In genomic region chr10:96153065-96153464, GRCh38 we compare ENCODE assay signal across 21 cellular contexts.
"Had no signal": no experiment of that assay in that cellular context is flagged by ENCODE, and none has a peak within 500 bp of the region (broad histone marks: within the 10 kb centered on the region; RNA-seq: fewer than 3 reads in every experiment).

No MANE protein-coding gene starts in this region.

- H3K4me1 ChIP-seq: colonic mucosa, left ventricle myocardium inferior had no signal

- H3K9me3 ChIP-seq: colonic mucosa, left ventricle myocardium inferior had no signal

- DNase-seq: activated CD8-positive, alpha-beta memory T cell treated with anti-CD3 and anti-CD28 coated beads for 24 hours; activated CD8-positive, alpha-beta memory T cell treated with anti-CD3 and anti-CD28 coated beads, Interleukin-2, amount 50 U/mL, for 48 hours; activated naive CD4-positive, alpha-beta T cell treated with anti-CD3 and anti-CD28 coated beads for 36 hours; activated naive CD8-positive, alpha-beta T cell treated with anti-CD3 and anti-CD28 coated beads, Interleukin-2, amount 50 U/mL, for 24 hours; anterior cingulate cortex; colonic mucosa; erythroblast; foreskin melanocyte; glutamatergic neuron; hypothalamus; left ventricle myocardium inferior; midbrain; occipital lobe; stimulated activated CD4-positive, alpha-beta T cell treated with anti-CD3 and anti-CD28 coated beads, Interleukin-12 subunit alpha, Interleukin-12 subunit beta, amount 100 ng/mL, for 4 hours; stimulated activated CD4-positive, alpha-beta T cell treated with anti-CD3 and anti-CD28 coated beads, Interleukin-2, amount 100 ng/mL, for 24 hours; T-helper 9 cell had no signal

- H3K27me3 ChIP-seq: colonic mucosa had no signal

- H3K27ac Mint-ChIP-seq: activated naive CD4-positive, alpha-beta T cell treated with anti-CD3 and anti-CD28 coated beads for 36 hours; activated naive CD8-positive, alpha-beta T cell treated with anti-CD3 and anti-CD28 coated beads, Interleukin-2, amount 50 U/mL, for 24 hours; progenitor cell of endocrine pancreas; stimulated activated naive CD8-positive, alpha-beta T cell treated with anti-CD3 and anti-CD28 coated beads, Interleukin-15, Interleukin-2, amounts not matched to agents 100 ng/mL and 50 ng/mL, for 24 hours; type B pancreatic cell had no signal

- ATAC-seq: activated CD4-positive, CD25-positive, alpha-beta regulatory T cell treated with anti-CD3 and anti-CD28 coated beads, Interleukin-2, amount 50 U/mL, for 24 hours; activated naive CD8-positive, alpha-beta T cell treated with anti-CD3 and anti-CD28 coated beads, Interleukin-2, amount 50 U/mL, for 24 hours had no signal

- H3K27ac ChIP-seq: colonic mucosa, left ventricle myocardium inferior had no signal

- H3K4me3 ChIP-seq: colonic mucosa, left ventricle myocardium inferior had no signal

- H3K4me3 Mint-ChIP-seq: activated naive CD4-positive, alpha-beta T cell treated with anti-CD3 and anti-CD28 coated beads for 36 hours; activated naive CD8-positive, alpha-beta T cell treated with anti-CD3 and anti-CD28 coated beads, Interleukin-2, amount 50 U/mL, for 24 hours; central memory CD8-positive, alpha-beta T cell; stimulated activated naive CD8-positive, alpha-beta T cell treated with anti-CD3 and anti-CD28 coated beads, Interleukin-15, Interleukin-2, amounts not matched to agents 100 ng/mL and 50 ng/mL, for 24 hours; type B pancreatic cell had no signal

- H3K9me3 Mint-ChIP-seq: type B pancreatic cell had no signal

- H3K27me3 Mint-ChIP-seq: activated naive CD8-positive, alpha-beta T cell treated with anti-CD3 and anti-CD28 coated beads, Interleukin-2, amount 50 U/mL, for 24 hours; central memory CD8-positive, alpha-beta T cell; progenitor cell of endocrine pancreas; stimulated activated naive CD8-positive, alpha-beta T cell treated with anti-CD3 and anti-CD28 coated beads, Interleukin-15, Interleukin-2, amounts not matched to agents 100 ng/mL and 50 ng/mL, for 24 hours; type B pancreatic cell had no signal
